ENCODE assay signal across 15 cellular contexts in the genomic region with DNA sequence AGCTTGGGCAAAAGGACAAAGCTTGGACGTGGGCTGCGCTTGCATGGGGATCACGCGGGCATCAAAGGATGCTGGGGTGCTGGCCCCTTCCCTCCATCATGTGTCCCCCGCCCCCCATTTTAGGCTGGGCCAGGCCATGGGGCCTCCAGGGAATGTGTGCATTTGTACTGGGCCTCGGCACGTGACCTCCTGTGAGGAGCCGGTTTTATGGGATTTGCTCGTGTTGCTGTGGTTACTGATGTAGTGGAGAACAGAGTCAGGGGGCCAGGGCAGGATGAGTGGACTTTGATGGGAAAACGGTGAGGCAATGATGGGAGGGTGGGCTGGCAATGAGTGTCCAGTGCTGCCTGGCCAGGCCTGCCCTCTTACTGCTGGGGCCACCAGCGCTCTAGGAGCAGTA.
A peak's percentile ranks its signal among the peaks of the same experiment; 100 is the strongest.
DNase-seq lines count a peak whose midpoint lies in the region; ATAC-seq and TF ChIP-seq lines count a peak whose summit lies in the region.
"Had no signal": no experiment of that assay in that cellular context is flagged by ENCODE, and none has a peak within 500 bp of the region (broad histone marks: within the 10 kb centered on the region; RNA-seq: fewer than 3 reads in every experiment).

No MANE protein-coding gene starts in this region.

- no peak for DNase-seq in natural killer cell
- DNase-seq in natural killer cell treated with Interleukin-12 subunit alpha and Interleukin-12 subunit beta and Interleukin-15 and Interleukin-18, amount 100 ng/mL, for 72 hours (ENCODE audit: low spot score): no peak
- DNase-seq in left kidney (ENCODE audit: low read depth, low spot score): peak; percentile 60
- DNase-seq in DMS153 (lab: John Stamatoyannopoulos, UW): no peak
- no peak for DNase-seq in NCI-H524 (lab: John Stamatoyannopoulos, UW)
- DNase-seq: 8988T; C1 segment of cervical spinal cord; CD4-positive, CD25-positive, alpha-beta regulatory T cell; CD8-positive, alpha-beta memory T cell; DMS 273 treated with DMSO at 0.1 percent for 48 hours; HCEC 1CT had no signal

- peak overlapping the region; percentile 83 to 95 for H3K27ac Mint-ChIP-seq in natural killer cell
- H3K27ac Mint-ChIP-seq in natural killer cell treated with Interleukin-12 subunit alpha and Interleukin-12 subunit beta and Interleukin-15 and Interleukin-18, amount 100 ng/mL, for 72 hours: peak overlapping the region in 1 of 2 donors; percentile 69
- H3K27ac Mint-ChIP-seq in brain: peak overlapping the region in 4 of 5 experiments; percentile 16 to 73 (median 48)
- H3K27ac Mint-ChIP-seq: GM23338 had no signal

- H3K4me3 Mint-ChIP-seq in natural killer cell (no peak overlapping the region), brain (no peak overlapping the region)
- no peak overlapping the region for H3K4me3 Mint-ChIP-seq in natural killer cell treated with Interleukin-12 subunit alpha and Interleukin-12 subunit beta and Interleukin-15 and Interleukin-18, amount 100 ng/mL, for 72 hours
- H3K4me3 Mint-ChIP-seq: CD4-positive, CD25-positive, alpha-beta regulatory T cell; CD8-positive, alpha-beta memory T cell; GM23338 had no signal

- TF ChIP-seq CTCF in natural killer cell (IDR thresholded peaks at IDR 0.05) (no peak), brain (conservative IDR thresholded peaks at IDR 0.05) (no peak)

- no peaks in the 10 kb centered on the region for H3K27me3 Mint-ChIP-seq in natural killer cell (ENCODE audit: low read depth in 2 of 2)
- H3K27me3 Mint-ChIP-seq in natural killer cell treated with Interleukin-12 subunit alpha and Interleukin-12 subunit beta and Interleukin-15 and Interleukin-18, amount 100 ng/mL, for 72 hours: no peaks in the 10 kb centered on the region
- no peaks in the 10 kb centered on the region for H3K27me3 Mint-ChIP-seq in brain

- H3K4me1 Mint-ChIP-seq in natural killer cell (peaks cover 90 to 99% of the 10 kb centered on the region in 2 donors), brain (peaks cover 83% of the 10 kb centered on the region)
- peaks cover 37 to 69% of the 10 kb centered on the region in 2 donors for H3K4me1 Mint-ChIP-seq in natural killer cell treated with Interleukin-12 subunit alpha and Interleukin-12 subunit beta and Interleukin-15 and Interleukin-18, amount 100 ng/mL, for 72 hours (ENCODE audit: low read depth in 2 of 2)
- H3K4me1 Mint-ChIP-seq: CD4-positive, CD25-positive, alpha-beta regulatory T cell had no signal

- no peak for ATAC-seq in natural killer cell
- ATAC-seq in natural killer cell treated with Interleukin-12 subunit alpha and Interleukin-12 subunit beta and Interleukin-15 and Interleukin-18, amount 100 ng/mL, for 72 hours: no peak
- no peak for ATAC-seq in GM19023 (IDR thresholded peaks at IDR 0.05; ENCODE audit: unreplicated experiment)
- no peak for ATAC-seq in GM18907 (IDR thresholded peaks at IDR 0.05; ENCODE audit: unreplicated experiment)
- ATAC-seq: GM23338 had no signal

- intact Hi-C loops in natural killer cell (cut with micrococcal nuclease): loop anchor here (5.0 kb wide), 2 partner anchors 117 to 227 kb away; a partner anchor contains a TSS

- peaks cover 9 to 10% of the 10 kb centered on the region in 2 donors for H3K9me3 Mint-ChIP-seq in natural killer cell
- peaks cover 3% of the 10 kb centered on the region for H3K9me3 Mint-ChIP-seq in natural killer cell treated with Interleukin-12 subunit alpha and Interleukin-12 subunit beta and Interleukin-15 and Interleukin-18, amount 100 ng/mL, for 72 hours
- H3K9me3 Mint-ChIP-seq in brain: no peaks in the 10 kb centered on the region
- H3K9me3 Mint-ChIP-seq: CD4-positive, CD25-positive, alpha-beta regulatory T cell; GM23338 had no signal

- no peaks in the 10 kb centered on the region for H3K36me3 Mint-ChIP-seq in natural killer cell
- H3K36me3 Mint-ChIP-seq in natural killer cell treated with Interleukin-12 subunit alpha and Interleukin-12 subunit beta and Interleukin-15 and Interleukin-18, amount 100 ng/mL, for 72 hours: no peaks in the 10 kb centered on the region
- H3K36me3 Mint-ChIP-seq in brain: peaks cover 8% of the 10 kb centered on the region
- H3K36me3 Mint-ChIP-seq: CD4-positive, CD25-positive, alpha-beta regulatory T cell; CD8-positive, alpha-beta memory T cell had no signal
